ENCODE assay signal across 27 cellular contexts in genomic region chr5:56024810-56025302, GRCh38. TPM values are rescaled to one million over a fixed set of nuclear protein-coding genes. Genes with fewer than 3 reads are reported as not detected.
A peak's percentile ranks its signal among the peaks of the same experiment; 100 is the strongest.
DNase-seq lines count a peak whose midpoint lies in the region; ATAC-seq and TF ChIP-seq lines count a peak whose summit lies in the region.
"Had no signal": no experiment of that assay in that cellular context is flagged by ENCODE, and none has a peak within 500 bp of the region (broad histone marks: within the 10 kb centered on the region; RNA-seq: fewer than 3 reads in every experiment).

No MANE protein-coding gene starts in this region.

- H3K36me3 Mint-ChIP-seq in activated CD4-positive, alpha-beta T cell treated with anti-CD3 and anti-CD28 coated beads for 36 hours (ENCODE audit: low read depth): no peaks in the 10 kb centered on the region
- H3K36me3 Mint-ChIP-seq: natural killer cell; stimulated activated effector memory CD8-positive, alpha-beta T cell treated with anti-CD3 and anti-CD28 coated beads, Interleukin-12 subunit alpha, Interleukin-12 subunit beta, amount 100 ng/mL, for 72 hours had no signal

- peak; percentile 44 for ATAC-seq in GM21723 (IDR thresholded peaks at IDR 0.05; ENCODE audit: unreplicated experiment)
- ATAC-seq in PC-3: no peak
- peak in 1 of 4 donors; percentile 3 for ATAC-seq in right lobe of liver
- no peak for ATAC-seq in activated CD4-positive, alpha-beta T cell treated with anti-CD3 and anti-CD28 coated beads for 36 hours
- ATAC-seq: activated naive CD8-positive, alpha-beta T cell treated with anti-CD3 and anti-CD28 coated beads, Interleukin-2, amount 50 U/mL, for 24 hours; GM23338; natural killer cell; stimulated activated effector memory CD8-positive, alpha-beta T cell treated with anti-CD3 and anti-CD28 coated beads, Interleukin-12 subunit alpha, Interleukin-12 subunit beta, amount 100 ng/mL, for 72 hours had no signal

- TF ChIP-seq CTCF in PC-3 (conservative IDR thresholded peaks at IDR 0.05; ENCODE audit: low read depth, low read length) (no peak), right lobe of liver (IDR thresholded peaks at IDR 0.05) (no peak), stomach (IDR thresholded peaks at IDR 0.05) (no peak), RWPE1 (conservative IDR thresholded peaks at IDR 0.05; ENCODE audit: low read depth) (no peak)

- H3F3A ChIP-seq in PC-3 (ENCODE audit: low read length, unreplicated experiment): no peaks in the 10 kb centered on the region

- TF ChIP-seq EP300 in stomach (IDR thresholded peaks at IDR 0.05): no peak

- no peaks in the 10 kb centered on the region for H3K27me3 Mint-ChIP-seq in activated CD4-positive, alpha-beta T cell treated with anti-CD3 and anti-CD28 coated beads for 36 hours
- H3K27me3 Mint-ChIP-seq: activated naive CD8-positive, alpha-beta T cell treated with anti-CD3 and anti-CD28 coated beads, Interleukin-2, amount 50 U/mL, for 24 hours had no signal

- H4K20me1 ChIP-seq in PC-3 (ENCODE audit: low read length): no peaks in the 10 kb centered on the region

- H3K9me3 ChIP-seq in PC-3 (ENCODE audit: low read length): no peaks in the 10 kb centered on the region
- no peaks in the 10 kb centered on the region for H3K9me3 ChIP-seq in right lobe of liver
- H3K9me3 ChIP-seq in stomach: no peaks in the 10 kb centered on the region
- H3K9me3 ChIP-seq: left ventricle myocardium inferior, SK-N-SH had no signal

- intact Hi-C loops in PC-3 (cut with micrococcal nuclease): no loop called here
- intact Hi-C loops in right lobe of liver (cut with DNase I): no loop called here
- intact Hi-C loops in stomach (cut with DNase I; ENCODE audit: low total_unique reads): no loop called here
- intact Hi-C loops in activated CD4-positive, alpha-beta T cell treated with anti-CD3 and anti-CD28 coated beads for 36 hours (cut with DNase I, micrococcal nuclease): no loop called here

- no peaks in the 10 kb centered on the region for H3K9me2 ChIP-seq in PC-3 (replicated peaks; ENCODE audit: low read length)
- H3K9me2 ChIP-seq: SK-N-SH had no signal

- TF ChIP-seq POLR2A in right lobe of liver (IDR thresholded peaks at IDR 0.05) (no peak), stomach (IDR thresholded peaks at IDR 0.05) (no peak)

- H3K36me3 ChIP-seq in PC-3 (ENCODE audit: low read depth, low read length) (no peaks in the 10 kb centered on the region), right lobe of liver (no peaks in the 10 kb centered on the region), stomach (no peaks in the 10 kb centered on the region)
- H3K36me3 ChIP-seq: left ventricle myocardium inferior had no signal

- no peak overlapping the region for H3K4me2 ChIP-seq in PC-3 (ENCODE audit: low read length)
- H3K4me2 ChIP-seq: GM23338, SK-N-SH had no signal

- H3K4me1 Mint-ChIP-seq in activated CD4-positive, alpha-beta T cell treated with anti-CD3 and anti-CD28 coated beads for 36 hours: peaks cover 17% of the 10 kb centered on the region
- H3K4me1 Mint-ChIP-seq: GM23338; natural killer cell; stimulated activated effector memory CD8-positive, alpha-beta T cell treated with anti-CD3 and anti-CD28 coated beads, Interleukin-12 subunit alpha, Interleukin-12 subunit beta, amount 100 ng/mL, for 72 hours had no signal

- H3K4me3 Mint-ChIP-seq in activated CD4-positive, alpha-beta T cell treated with anti-CD3 and anti-CD28 coated beads for 36 hours: no peak overlapping the region
- H3K4me3 Mint-ChIP-seq: activated naive CD8-positive, alpha-beta T cell treated with anti-CD3 and anti-CD28 coated beads, Interleukin-2, amount 50 U/mL, for 24 hours; GM23338; natural killer cell; stimulated activated effector memory CD8-positive, alpha-beta T cell treated with anti-CD3 and anti-CD28 coated beads, Interleukin-12 subunit alpha, Interleukin-12 subunit beta, amount 100 ng/mL, for 72 hours had no signal

- H3K9me3 Mint-ChIP-seq in activated CD4-positive, alpha-beta T cell treated with anti-CD3 and anti-CD28 coated beads for 36 hours (ENCODE audit: low read depth): no peaks in the 10 kb centered on the region
- H3K9me3 Mint-ChIP-seq: activated naive CD8-positive, alpha-beta T cell treated with anti-CD3 and anti-CD28 coated beads, Interleukin-2, amount 50 U/mL, for 24 hours; GM23338; natural killer cell; stimulated activated effector memory CD8-positive, alpha-beta T cell treated with anti-CD3 and anti-CD28 coated beads, Interleukin-12 subunit alpha, Interleukin-12 subunit beta, amount 100 ng/mL, for 72 hours had no signal

- H3K4me3 ChIP-seq in PC-3 (ENCODE audit: low read length): no peak overlapping the region
- no peak overlapping the region for H3K4me3 ChIP-seq in right lobe of liver
- no peak overlapping the region for H3K4me3 ChIP-seq in stomach
- H3K4me3 ChIP-seq: GM23338, left ventricle myocardium inferior had no signal

- POLR2A ChIA-PET in PC-3 (lab: Charles Lee; ENCODE audit: unreplicated experiment): no interaction called here
- POLR2A ChIA-PET in activated CD4-positive, alpha-beta T cell treated with anti-CD3 and anti-CD28 coated beads for 36 hours (lab: Charles Lee): no interaction called here
- POLR2A ChIA-PET in RWPE1 (lab: Yijun Ruan, JAX; ENCODE audit: low non-redundant PET): no interaction called here

- DNase-seq in PC-3 (no peak), right lobe of liver (no peak), stomach (no peak), RWPE1 (ENCODE audit: low spot score) (no peak), putamen (ENCODE audit: low spot score) (no peak), NCI-H1417 (lab: John Stamatoyannopoulos, UW) (no peak)
- DNase-seq in activated CD4-positive, alpha-beta T cell treated with anti-CD3 and anti-CD28 coated beads for 36 hours: no peak
- DNase-seq: activated CD4-positive, alpha-beta T cell treated with anti-CD3 and anti-CD28 coated beads for 4 hours; activated CD8-positive, alpha-beta memory T cell treated with anti-CD3 and anti-CD28 coated beads for 24 hours; activated gamma-delta T cell treated with Interleukin-2 at 50 U/mL for 16 hours; activated naive CD8-positive, alpha-beta T cell treated with anti-CD3 and anti-CD28 coated beads, Interleukin-2, amount 50 U/mL, for 24 hours; activated T-cell treated with anti-CD3 and anti-CD28 coated beads, Interleukin-2, amount 50 U/mL, for 1 hour; left ventricle myocardium inferior; midbrain; natural killer cell; NCI-H1105 treated with DMSO at 0.1 percent for 48 hours; NCI-H2029 treated with DMSO at 0.1 percent for 48 hours; NCI-H345; NCI-H82; SK-N-SH; stimulated activated CD4-positive, alpha-beta T cell treated with anti-CD3 and anti-CD28 coated beads, Interleukin-4, amount 100 ng/mL, for 24 hours; substantia nigra; T-helper 2 cell had no signal

- 90% methylated on average over 2 of the region's 2 CpGs for WGBS in right lobe of liver (ENCODE audit: insufficient coverage, low coverage, low lambda C conversion rate, missing lambda C conversion rate)
- WGBS in stomach, 5 donors: 56 to 88% (median 63%) methylated on average over 2 of the region's 2 CpGs

- H3K27ac ChIP-seq in PC-3 (ENCODE audit: low read length): no peak overlapping the region
- H3K27ac ChIP-seq in right lobe of liver: peak overlapping the region; percentile 14 to 86 (median 79)
- H3K27ac ChIP-seq in stomach: peak overlapping the region in 3 of 5 donors; percentile 5 to 44 (median 13)
- H3K27ac ChIP-seq in RWPE1: no peak overlapping the region
- H3K27ac ChIP-seq: C4-2B, left ventricle myocardium inferior had no signal

- peak overlapping the region; percentile 55; the same call in 1 of the 2 replicates for H2AFZ ChIP-seq in PC-3 (ENCODE audit: low read length)
- H2AFZ ChIP-seq: GM23338 had no signal

- no peaks in the 10 kb centered on the region for H3K79me2 ChIP-seq in PC-3 (ENCODE audit: low read length)

- H3K4me1 ChIP-seq in PC-3 (ENCODE audit: insufficient read depth, low read length) (peaks cover 15% of the 10 kb centered on the region), right lobe of liver (peaks cover 0 to 29% (median 3%) of the 10 kb centered on the region in 4 donors), stomach (peaks cover 0 to 13% (median 11%) of the 10 kb centered on the region in 4 donors)
- H3K4me1 ChIP-seq: left ventricle myocardium inferior had no signal

- CTCF ChIA-PET in PC-3 (lab: Charles Lee) (interaction anchor here (0.9 kb wide), 1 partner anchor 33 kb away, joined by 4 read pairs; no protein-coding TSS in a partner anchor), RWPE1 (lab: Yijun Ruan, JAX) (no interaction called here)
- CTCF ChIA-PET in activated CD4-positive, alpha-beta T cell treated with anti-CD3 and anti-CD28 coated beads for 36 hours (lab: Charles Lee): interaction anchor here (0.6 to 1.0 kb wide), 3 partner anchors 18 to 126 kb away, joined by 3 read pairs; no protein-coding TSS in a partner anchor

- BruUV-seq in PC-3 (replicated peaks; lab: Mats Ljungman, UMichigan): no TSS peak

- H3K27me3 ChIP-seq in PC-3 (ENCODE audit: low read length): no peaks in the 10 kb centered on the region
- H3K27me3 ChIP-seq in right lobe of liver: no peaks in the 10 kb centered on the region
- H3K27me3 ChIP-seq in stomach: no peaks in the 10 kb centered on the region

- H3K27ac Mint-ChIP-seq in activated CD4-positive, alpha-beta T cell treated with anti-CD3 and anti-CD28 coated beads for 36 hours: no peak overlapping the region
- H3K27ac Mint-ChIP-seq: activated naive CD8-positive, alpha-beta T cell treated with anti-CD3 and anti-CD28 coated beads, Interleukin-2, amount 50 U/mL, for 24 hours; GM23338; natural killer cell; stimulated activated effector memory CD8-positive, alpha-beta T cell treated with anti-CD3 and anti-CD28 coated beads, Interleukin-12 subunit alpha, Interleukin-12 subunit beta, amount 100 ng/mL, for 72 hours had no signal

- no peak overlapping the region for H3K9ac ChIP-seq in PC-3 (ENCODE audit: low read length)
- H3K9ac ChIP-seq: SK-N-SH had no signal

RNA-seq across cellular contexts. Expression of gene IL6ST, which starts 30.1 kb away (rescaled TPM):
- 25.7 and 28.0 TPM in 2 replicates for total RNA-seq in PC-3 (2014; rRNA removed)
- total RNA-seq in right lobe of liver: 100 to 1,000 TPM; 150 to 341 (median 278) TPM
- total RNA-seq in stomach: 100 to 1,000 TPM in 3 of 5 donors, 10 to 100 TPM in 2; 33.0 to 466 (median 214) TPM
- polyA plus RNA-seq in stomach: 10 to 100 TPM; 18.5 to 22.4 (median 21.8) TPM
- total RNA-seq in activated CD4-positive, alpha-beta T cell treated with anti-CD3 and anti-CD28 coated beads for 36 hours: 10 to 100 TPM; 57.1 to 64.4 TPM

Comparison
In these comparisons a context has a peak if more than half of its experiments do, and no peak if none do; other contexts are left out.
1. H3K27ac ChIP-seq: peak in right lobe of liver (3 of 3) and stomach (3 of 5); none in PC-3 (single experiment) and RWPE1 (single experiment).